Comparison of ENCODE assay signal across 8 cellular contexts in the genomic region with DNA sequence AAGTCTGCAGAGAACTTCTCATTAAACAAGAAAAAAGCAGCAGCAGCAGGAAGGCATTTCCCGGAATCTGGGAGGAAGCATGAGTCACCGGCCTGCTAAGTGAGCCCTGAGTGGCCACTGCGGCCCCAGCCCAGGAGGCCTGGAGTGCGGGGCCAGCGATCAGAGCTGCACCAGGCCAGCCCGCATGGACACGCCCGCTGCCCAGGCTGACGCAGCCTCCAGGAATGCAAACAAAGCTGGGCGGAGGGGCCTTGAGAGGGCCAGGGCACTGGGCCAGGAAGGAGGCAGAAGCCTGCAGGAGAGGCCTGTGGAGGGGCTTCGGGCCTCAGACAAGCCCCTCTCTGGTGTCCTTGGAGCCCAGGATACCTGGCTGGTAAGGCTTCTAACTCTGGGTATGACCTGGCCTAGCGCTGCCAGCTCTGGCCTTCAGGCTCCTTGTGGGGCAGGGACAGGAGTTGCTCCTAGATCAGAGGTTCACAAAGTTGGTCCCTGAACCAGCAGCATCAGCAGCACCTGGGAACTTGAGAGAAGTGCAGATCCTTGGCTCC.
A peak's percentile ranks its signal among the peaks of the same experiment; 100 is the strongest.
DNase-seq lines count a peak whose midpoint lies in the region; ATAC-seq and TF ChIP-seq lines count a peak whose summit lies in the region.

No MANE protein-coding gene starts in this region.

- no peaks in the 10 kb centered on the region for H3K27me3 ChIP-seq in BLaER1 treated with 17β-estradiol and CSF1 and Interleukin-3, amounts not matched to agents 10 nM and 100 nM
- H3K27me3 ChIP-seq in right lobe of liver, result no peaks in the 10 kb centered on the region

- H3K9me3 ChIP-seq in BLaER1 treated with 17β-estradiol and CSF1 and Interleukin-3, amounts not matched to agents 10 nM and 100 nM (replicated peaks in 1 of 11), result peaks cover 0 to 12% (median 8%) of the 10 kb centered on the region in 11 experiments; a peak in 8 of 22 replicates
- no peaks in the 10 kb centered on the region for H3K9me3 ChIP-seq in right lobe of liver

- H3K4me3 Mint-ChIP-seq in type B pancreatic cell, result peak overlapping the region; percentile 29

- peak overlapping the region in 6 of 11 experiments; percentile 12 to 86 (median 66); a peak in 11 of 22 replicates for H3K4me2 ChIP-seq in BLaER1 treated with 17β-estradiol and CSF1 and Interleukin-3, amounts not matched to agents 10 nM and 100 nM

- H3K27ac Mint-ChIP-seq in type B pancreatic cell, result peak overlapping the region; percentile 81

- intact Hi-C loops in right lobe of liver (cut with DNase I), result no loop called here

- H3K4me1 Mint-ChIP-seq in type B pancreatic cell (ENCODE audit: unreplicated experiment), result peaks cover 37% of the 10 kb centered on the region

- no peaks in the 10 kb centered on the region for H3K36me3 Mint-ChIP-seq in type B pancreatic cell

- peak; percentile 99 for DNase-seq in M059J (ENCODE audit: low read depth)
- DNase-seq in coronary artery (ENCODE audit: low spot score), result peak; percentile 96
- peak in 2 of 3 donors; percentile 71 to 76 for DNase-seq in right lobe of liver
- peak; percentile 88 for DNase-seq in type B pancreatic cell (ENCODE audit: extremely low spot score, unreplicated experiment)

- H3K4me3 ChIP-seq in BLaER1 treated with 17β-estradiol and CSF1 and Interleukin-3, amounts not matched to agents 10 nM and 100 nM, result no peak overlapping the region
- H3K4me3 ChIP-seq in coronary artery (no peak overlapping the region), right lobe of liver (no peak overlapping the region)

- H4K20me1 ChIP-seq in BLaER1 treated with 17β-estradiol and CSF1 and Interleukin-3, amounts not matched to agents 10 nM and 100 nM, result no peaks in the 10 kb centered on the region

- no peaks in the 10 kb centered on the region for H3K36me3 ChIP-seq in BLaER1 treated with 17β-estradiol and CSF1 and Interleukin-3, amounts not matched to agents 10 nM and 100 nM
- H3K36me3 ChIP-seq in right lobe of liver, result no peaks in the 10 kb centered on the region

- peak; percentile 89 to 98 (median 92) for ATAC-seq in right lobe of liver
- ATAC-seq in GM21529 (IDR thresholded peaks at IDR 0.05; ENCODE audit: unreplicated experiment), result no peak
- no peak for ATAC-seq in GM21526 (IDR thresholded peaks at IDR 0.05; ENCODE audit: low FRiP score, unreplicated experiment)
- no peak for ATAC-seq in HG02970 (IDR thresholded peaks at IDR 0.05; ENCODE audit: low FRiP score, unreplicated experiment)

- TF ChIP-seq POLR2A in right lobe of liver (IDR thresholded peaks at IDR 0.05), result no peak

- H3K27me3 Mint-ChIP-seq in type B pancreatic cell, result no peaks in the 10 kb centered on the region

- no peak for TF ChIP-seq CTCF in coronary artery (IDR thresholded peaks at IDR 0.05)
- no peak for TF ChIP-seq CTCF in right lobe of liver (IDR thresholded peaks at IDR 0.05)
- no peak for TF ChIP-seq CTCF in type B pancreatic cell (conservative IDR thresholded peaks at IDR 0.05)

- H3K9ac ChIP-seq in BLaER1 treated with 17β-estradiol and CSF1 and Interleukin-3, amounts not matched to agents 10 nM and 100 nM, result peak overlapping the region in 1 of 11 experiments; percentile 21; a peak in 1 of 22 replicates

- peaks cover 0 to 30% (median 11%) of the 10 kb centered on the region in 10 experiments; a peak in 13 of 20 replicates for H3K4me1 ChIP-seq in BLaER1 treated with 17β-estradiol and CSF1 and Interleukin-3, amounts not matched to agents 10 nM and 100 nM
- H3K4me1 ChIP-seq in right lobe of liver, result peaks cover 0 to 7% (median 0%) of the 10 kb centered on the region in 4 donors

- no peaks in the 10 kb centered on the region for H3K9me3 Mint-ChIP-seq in type B pancreatic cell

- 7% methylated on average over 2 of the region's 12 CpGs for WGBS in right lobe of liver (ENCODE audit: insufficient coverage, low coverage, low lambda C conversion rate, missing lambda C conversion rate)

- H3K27ac ChIP-seq in BLaER1 treated with 17β-estradiol and CSF1 and Interleukin-3, amounts not matched to agents 10 nM and 100 nM, result peak overlapping the region in 2 of 11 experiments; percentile 15 to 27; a peak in 1 of 22 replicates
- H3K27ac ChIP-seq in coronary artery (peak overlapping the region; percentile 53 to 87), right lobe of liver (no peak overlapping the region)

Comparison
In these comparisons a context has a peak if more than half of its experiments do, and no peak if none do; other contexts are left out.
1. H3K27ac ChIP-seq: peak in coronary artery (2 of 2); none in right lobe of liver (0 of 3).
2. ATAC-seq: peak in right lobe of liver (4 of 4); none in GM21529 (single experiment), GM21526 (single experiment) and HG02970 (single experiment).
3. Peak in every context shown above with its lines, with median percentiles within 50 percentile points of each other: DNase-seq.